Comparison of ENCODE assay signal across 1 cellular context in genomic region chrX:9882669-9883446, GRCh38.
TF ChIP-seq lines count a peak whose summit lies in the region.

No MANE protein-coding gene starts in this region.

TF ChIP-seq in HEK293, 187 proteins besides CTCF, POLR2A, EP300 and RAD21 (continued from another document):
- TF ChIP-seq TSHZ1 (tag by site-specific recombination; IDR thresholded peaks at IDR 0.05; ENCODE audit: borderline replicate concordance) (no peak), KLF8 (tag by site-specific recombination; IDR thresholded peaks at IDR 0.05) (no peak), ZNF560 (tag by site-specific recombination; IDR thresholded peaks at IDR 0.05; ENCODE audit: borderline replicate concordance) (no peak)
